ENCODE assay signal across 11 cellular contexts in the genomic region with DNA sequence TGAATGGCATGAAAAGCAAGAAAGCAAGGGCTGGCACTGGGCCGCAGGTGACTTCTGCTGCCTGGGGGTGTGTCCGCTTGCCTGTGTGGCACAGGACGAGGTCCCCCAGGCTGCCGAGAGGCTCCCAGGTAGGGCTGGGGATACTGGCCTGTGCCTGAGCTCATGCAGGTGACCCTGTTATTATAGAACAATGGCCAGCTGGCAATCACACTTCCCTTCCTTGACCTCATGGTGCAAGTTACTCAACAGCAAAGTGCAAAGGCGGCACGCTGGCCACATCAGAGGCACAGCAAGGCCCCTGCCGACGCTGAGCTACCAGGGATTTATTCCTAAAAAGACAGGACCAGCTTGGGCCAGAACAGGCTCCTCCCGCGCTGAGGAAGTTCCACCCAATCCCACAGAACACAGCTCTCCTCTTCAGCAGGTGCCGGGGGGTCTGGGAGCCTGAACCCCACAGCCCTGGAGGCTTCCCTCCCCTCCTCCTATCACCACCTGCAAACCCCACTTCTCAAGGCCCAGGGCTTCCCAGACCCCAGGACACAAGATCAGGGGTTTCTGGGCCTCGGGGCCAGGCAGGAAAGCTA. TPM values are rescaled to one million over a fixed set of nuclear protein-coding genes. Genes with fewer than 3 reads are reported as not detected.
A peak's percentile ranks its signal among the peaks of the same experiment; 100 is the strongest.
DNase-seq lines count a peak whose midpoint lies in the region; ATAC-seq, FAIRE-seq and TF ChIP-seq lines count a peak whose summit lies in the region.
"Had no signal": no experiment of that assay in that cellular context is flagged by ENCODE, and none has a peak within 500 bp of the region (broad histone marks: within the 10 kb centered on the region; RNA-seq: fewer than 3 reads in every experiment).

No MANE protein-coding gene starts in this region.

- H3K9ac ChIP-seq in K562 (ENCODE audit: insufficient read depth in 1 of 2, low read depth in 2 of 2, low read length in 2 of 2), result peak overlapping the region; percentile 61 to 77

- DNase-seq in GM12865 (ENCODE audit: low read depth), result no peak
- DNase-seq in OCI-LY7 (ENCODE audit: low spot score), result no peak
- DNase-seq in K562 (ENCODE audit: extremely low read depth in 1 of 4, low spot score in 3 of 4), result no peak
- no peak for DNase-seq in nephron progenitor cell
- DNase-seq in NCI-H2107 treated with DMSO at 0.1 percent for 48 hours (lab: John Stamatoyannopoulos, UW; ENCODE audit: unreplicated experiment), result no peak
- DNase-seq in mesenteric fat pad (ENCODE audit: low spot score), result no peak
- DNase-seq in GM10266 (ENCODE audit: extremely low spot score), result no peak
- DNase-seq: NCI-H1092 treated with DMSO at 0.1 percent for 48 hours, SHP77 had no signal

- peak overlapping the region; percentile 64 for H3K4me3 Mint-ChIP-seq in nephron progenitor cell

- no TSS peak for BruUV-seq in OCI-LY7 (replicated peaks; lab: Mats Ljungman, UMichigan)
- BruUV-seq in K562 (replicated peaks; lab: Mats Ljungman, UMichigan), result no TSS peak

- intact Hi-C loops in OCI-LY7 (cut with micrococcal nuclease; ENCODE audit: unreplicated experiment) (loop anchor here (5.0 kb wide), 1 partner anchor 136 kb away; no protein-coding TSS in a partner anchor), K562 (cut with micrococcal nuclease) (loop anchor here (2.0 kb wide), 1 partner anchor 27 kb away; no protein-coding TSS in a partner anchor)

- no peaks in the 10 kb centered on the region for H3K9me3 Mint-ChIP-seq in nephron progenitor cell

- H3K4me3 ChIP-seq in GM12865 (ENCODE audit: low read depth, low read length) (0 out of 2 replicates have a peak overlapping the region, but pooled peaks have one; percentile 5), OCI-LY7 (ENCODE audit: low read depth, low read length, poor library complexity, severe bottlenecking) (no peak overlapping the region), K562 (no peak overlapping the region)

- no peaks in the 10 kb centered on the region for H3K27me3 ChIP-seq in K562 (ENCODE audit: control insufficient read depth in 2 of 2, insufficient read depth in 2 of 2, low read length in 2 of 2)

- peaks cover 13% of the 10 kb centered on the region for H3K27me3 Mint-ChIP-seq in nephron progenitor cell (ENCODE audit: low read depth, poor library complexity)

- CTCF ChIA-PET in OCI-LY7 (lab: Charles Lee; ENCODE audit: unreplicated experiment), result no interaction called here
- CTCF ChIA-PET in K562 (lab: Yijun Ruan, JAX; ENCODE audit: low intra/inter-chr PET ratio), result no interaction called here

- WGBS in K562 (ENCODE audit: insufficient coverage, low coverage, missing lambda C conversion rate), result 48% methylated on average over 8 of the region's 12 CpGs

- no peak for TF ChIP-seq POLR2A in K562 (conservative IDR thresholded peaks at IDR 0.05)

- peaks cover 3% of the 10 kb centered on the region for H3K9me1 ChIP-seq in K562 (ENCODE audit: control insufficient read depth, insufficient read depth, low read length)

- H4K20me1 ChIP-seq in OCI-LY7 (ENCODE audit: insufficient read depth, low read length) (no peaks in the 10 kb centered on the region), K562 (replicated peaks; ENCODE audit: control insufficient read depth, insufficient read depth, low read length) (no peaks in the 10 kb centered on the region)

- peaks cover 35% of the 10 kb centered on the region for H3K4me1 Mint-ChIP-seq in nephron progenitor cell

- H3K9me3 ChIP-seq in OCI-LY7 (ENCODE audit: low read length) (no peaks in the 10 kb centered on the region), K562 (replicated peaks; ENCODE audit: control insufficient read depth, insufficient read depth, low read depth, low read length) (no peaks in the 10 kb centered on the region)

- in situ Hi-C loops in K562 (cut with MboI), result no loop called here

- TF ChIP-seq CTCF in GM12865 (IDR thresholded peaks at IDR 0.05; ENCODE audit: insufficient read depth, low read depth, low read length, missing control alignments) (no peak), OCI-LY7 (conservative IDR thresholded peaks at IDR 0.05; ENCODE audit: low read length) (no peak), K562 (IDR thresholded peaks at IDR 0.05 in 2 of 3, conservative IDR thresholded peaks at IDR 0.05 in 1 of 3; ENCODE audit: insufficient read depth in 2 of 3, low read depth in 1 of 3, low read length in 3 of 3) (no peak), nephron progenitor cell (IDR thresholded peaks at IDR 0.05) (no peak), GM10266 (IDR thresholded peaks at IDR 0.05; ENCODE audit: control insufficient read depth, insufficient read depth, low read depth, missing control alignments) (no peak)

- H3K36me3 ChIP-seq in OCI-LY7 (ENCODE audit: insufficient read depth, low read length) (peaks cover 6% of the 10 kb centered on the region; the same call in 1 of the 2 replicates), K562 (ENCODE audit: control insufficient read depth, insufficient read depth, low read length) (peaks cover 24% of the 10 kb centered on the region; the same call in 1 of the 3 replicates)

- peak overlapping the region; percentile 77 for H3K27ac Mint-ChIP-seq in nephron progenitor cell

- TF ChIP-seq RAD21 in K562 (CRISPR knock-in tag; conservative IDR thresholded peaks at IDR 0.05 in 1 of 2, IDR thresholded peaks at IDR 0.05 in 1 of 2), result no peak

- H3K36me3 Mint-ChIP-seq in nephron progenitor cell (ENCODE audit: low read depth), result peaks cover 11% of the 10 kb centered on the region

- H2AFZ ChIP-seq in OCI-LY7 (ENCODE audit: low read length) (no peak overlapping the region), K562 (ENCODE audit: low read depth, low read length) (0 out of 2 replicates have a peak overlapping the region, but pooled peaks have one; percentile 40)

- H3K27ac ChIP-seq in OCI-LY7 (ENCODE audit: low read depth, low read length, poor library complexity, severe bottlenecking) (peak overlapping the region; percentile 53), K562 (ENCODE audit: extremely low read depth, low read depth, low read length) (peak overlapping the region; percentile 92)

- peak; percentile 15 for ATAC-seq in K562
- no peak for ATAC-seq in HG02678 (IDR thresholded peaks at IDR 0.05; ENCODE audit: unreplicated experiment)

- no peak for FAIRE-seq in K562 (lab: Jason Lieb, UNC)

- TF ChIP-seq EP300 in K562 (IDR thresholded peaks at IDR 0.05; ENCODE audit: low read length), result no peak

- no peaks in the 10 kb centered on the region for H3K9me2 ChIP-seq in OCI-LY7 (ENCODE audit: insufficient read depth, low read length)

- no peaks in the 10 kb centered on the region for H3K79me2 ChIP-seq in OCI-LY7 (ENCODE audit: insufficient read depth, low read depth, low read length)
- H3K79me2 ChIP-seq in K562 (ENCODE audit: control insufficient read depth, insufficient read depth, low read length), result no peaks in the 10 kb centered on the region

- POLR2A ChIA-PET in OCI-LY7 (lab: Charles Lee), result no interaction called here
- POLR2A ChIA-PET in K562 (lab: Yijun Ruan, JAX), result interaction anchor here (0.6 to 1.4 kb wide), 8 partner anchors 16 to 61 kb away, joined by 3 to 4 read pairs (median 3); no protein-coding TSS in a partner anchor

- peak overlapping the region; percentile 33; the same call in 1 of the 2 replicates for H3K4me2 ChIP-seq in OCI-LY7 (ENCODE audit: low read length)
- peak overlapping the region; percentile 72 for H3K4me2 ChIP-seq in K562 (ENCODE audit: insufficient read depth, low read length)

- H3K4me1 ChIP-seq in OCI-LY7 (ENCODE audit: insufficient read depth, low read length, poor library complexity, severe bottlenecking) (peaks cover 47% of the 10 kb centered on the region), K562 (replicated peaks in 1 of 2; ENCODE audit: control insufficient read depth in 2 of 2, insufficient read depth in 2 of 2, low read length in 2 of 2) (peaks cover 40 to 77% of the 10 kb centered on the region in 2 experiments)

RNA-seq across cellular contexts. Expression of a gene that starts 1.4 kb away (rescaled TPM):
- 7.5 and 10.0 TPM in 2 replicates for total RNA-seq in OCI-LY7 (2014; rRNA removed; shearing (Covaris generic))
- 16.3 and 17.6 TPM in 2 replicates for total RNA-seq in OCI-LY7 (2022)
- total RNA-seq in K562 (2011; cell fraction: chromatin; rRNA removed; ENCODE audit: low replicate concordance), result 8.0 and 37.9 TPM in 2 replicates
- 34.7 and 35.9 TPM in 2 replicates for total RNA-seq in K562 (2011; cell fraction: nucleolus; rRNA removed)
- 11.8 and 15.8 TPM in 2 replicates for total RNA-seq in K562 (2011; cell fraction: nucleoplasm; rRNA removed)
- total RNA-seq in K562 (2014; rRNA removed), result 2.9 and 3.3 TPM in 2 replicates
- total RNA-seq in K562 (2014; rRNA removed; fragmentation: Illumina TruSeq; extraction: Trizol), result 0.19 and 0.25 TPM in 2 replicates
- 1.0 TPM in 2 replicates for total RNA-seq in K562 (2015; rRNA removed; fragmentation: Illumina TruSeq; extraction: Trizol)
- 6.1 and 7.0 TPM in 2 replicates for total RNA-seq in K562 (2021)
- 1.5 and 5.8 TPM in 2 replicates for polyA plus RNA-seq in K562 (2011; rRNA removed)
- 5.3 and 5.8 TPM in 2 replicates for polyA plus RNA-seq in K562 (2011; cell fraction: cytosol; rRNA removed)
- 42.9 and 49.0 TPM in 2 replicates for polyA plus RNA-seq in K562 (2011; cell fraction: nucleus; rRNA removed)
- 4.0 and 16.8 TPM in 2 replicates for polyA plus RNA-seq in K562 (2012)
- 1.1 and 3.4 TPM in 2 replicates for polyA plus RNA-seq in K562 (2014; fragmentation: Illumina TruSeq; extraction: Trizol)
- under 1 TPM; 0.07 to 0.14 TPM for polyA plus RNA-seq in K562 (2014; fragmentation: Nextera tagmentation; extraction: Ambion mirVana)
- polyA plus RNA-seq in K562 (2014; rRNA removed), result 5.0 and 7.2 TPM in 2 replicates
- polyA minus RNA-seq in K562 (2011; rRNA and poly(A)+ RNA removed), result 1.0 and 1.6 TPM in 2 replicates
- polyA minus RNA-seq in K562 (2011; cell fraction: cytosol; rRNA and poly(A)+ RNA removed), result 3.1 and 5.6 TPM in 2 replicates
- 14.7 and 18.5 TPM in 2 replicates for polyA minus RNA-seq in K562 (2011; cell fraction: nucleus; rRNA and poly(A)+ RNA removed)
- 12.0 TPM for total RNA-seq in mesenteric fat pad

RNA-seq across cellular contexts. Expression of a gene that starts 30.6 kb away (rescaled TPM):
- total RNA-seq in OCI-LY7 (2014; rRNA removed; shearing (Covaris generic)), result 37.8 and 40.5 TPM in 2 replicates
- 53.0 and 56.1 TPM in 2 replicates for total RNA-seq in OCI-LY7 (2022)
- 97.4 and 177 TPM in 2 replicates for total RNA-seq in K562 (2011; cell fraction: chromatin; rRNA removed; ENCODE audit: low replicate concordance)
- total RNA-seq in K562 (2011; cell fraction: nucleolus; rRNA removed), result 93.2 and 103 TPM in 2 replicates
- 81.1 and 81.7 TPM in 2 replicates for total RNA-seq in K562 (2011; cell fraction: nucleoplasm; rRNA removed)
- total RNA-seq in K562 (2014; rRNA removed), result 35.1 and 44.2 TPM in 2 replicates
- 21.0 and 22.1 TPM in 2 replicates for total RNA-seq in K562 (2014; rRNA removed; fragmentation: Illumina TruSeq; extraction: Trizol)
- 23.3 and 27.0 TPM in 2 replicates for total RNA-seq in K562 (2015; rRNA removed; fragmentation: Illumina TruSeq; extraction: Trizol)
- 56.6 and 56.7 TPM in 2 replicates for total RNA-seq in K562 (2021)
- polyA plus RNA-seq in K562 (2011; rRNA removed), result 39.3 and 45.1 TPM in 2 replicates
- polyA plus RNA-seq in K562 (2011; cell fraction: cytosol; rRNA removed), result 33.2 and 44.0 TPM in 2 replicates
- 79.4 and 99.6 TPM in 2 replicates for polyA plus RNA-seq in K562 (2011; cell fraction: nucleus; rRNA removed)
- 29.8 and 48.0 TPM in 2 replicates for polyA plus RNA-seq in K562 (2012)
- 28.4 and 35.5 TPM in 2 replicates for polyA plus RNA-seq in K562 (2014; fragmentation: Illumina TruSeq; extraction: Trizol)
- 1 to 10 TPM; 4.3 to 4.4 TPM for polyA plus RNA-seq in K562 (2014; fragmentation: Nextera tagmentation; extraction: Ambion mirVana)
- polyA plus RNA-seq in K562 (2014; rRNA removed), result 32.0 and 33.0 TPM in 2 replicates
- 36.7 and 39.5 TPM in 2 replicates for polyA minus RNA-seq in K562 (2011; rRNA and poly(A)+ RNA removed)
- 29.7 and 33.5 TPM in 2 replicates for polyA minus RNA-seq in K562 (2011; cell fraction: cytosol; rRNA and poly(A)+ RNA removed)
- polyA minus RNA-seq in K562 (2011; cell fraction: nucleus; rRNA and poly(A)+ RNA removed), result 35.9 and 60.8 TPM in 2 replicates
- total RNA-seq in mesenteric fat pad, result 46.3 TPM

RNA-seq across cellular contexts. Expression of a gene that starts 30.6 kb away (rescaled TPM):
- 64.7 and 95.0 TPM in 2 replicates for total RNA-seq in OCI-LY7 (2014; rRNA removed; shearing (Covaris generic))
- total RNA-seq in OCI-LY7 (2022) (60.6 and 68.8 TPM in 2 replicates), K562 (2014; rRNA removed) (36.3 and 44.4 TPM in 2 replicates), K562 (2014; rRNA removed; fragmentation: Illumina TruSeq; extraction: Trizol) (19.2 and 24.5 TPM in 2 replicates), K562 (2015; rRNA removed; fragmentation: Illumina TruSeq; extraction: Trizol) (46.6 and 48.8 TPM in 2 replicates), K562 (2021) (69.3 and 72.9 TPM in 2 replicates), mesenteric fat pad (32.9 TPM)
- total RNA-seq in K562 (2011; cell fraction: chromatin; rRNA removed; ENCODE audit: low replicate concordance), result 15.4 and 25.5 TPM in 2 replicates
- total RNA-seq in K562 (2011; cell fraction: nucleolus; rRNA removed), result 20.5 and 22.4 TPM in 2 replicates
- 21.4 and 24.6 TPM in 2 replicates for total RNA-seq in K562 (2011; cell fraction: nucleoplasm; rRNA removed)
- polyA plus RNA-seq in K562 (2011; rRNA removed) (37.3 and 40.1 TPM in 2 replicates), K562 (2014; fragmentation: Illumina TruSeq; extraction: Trizol) (47.2 and 51.8 TPM in 2 replicates), K562 (2014; fragmentation: Nextera tagmentation; extraction: Ambion mirVana) (1 to 10 TPM in 1 of 2 experiments, under 1 TPM in 1; 0.61 to 3.7 TPM), K562 (2014; rRNA removed) (57.4 TPM in 2 replicates)
- polyA plus RNA-seq in K562 (2011; cell fraction: cytosol; rRNA removed), result 31.7 and 75.7 TPM in 2 replicates
- 45.8 and 50.3 TPM in 2 replicates for polyA plus RNA-seq in K562 (2011; cell fraction: nucleus; rRNA removed)
- polyA plus RNA-seq in K562 (2012), result 43.5 and 47.7 TPM in 2 replicates
- 11.4 and 19.7 TPM in 2 replicates for polyA minus RNA-seq in K562 (2011; rRNA and poly(A)+ RNA removed)
- polyA minus RNA-seq in K562 (2011; cell fraction: cytosol; rRNA and poly(A)+ RNA removed), result 18.1 and 20.8 TPM in 2 replicates
- polyA minus RNA-seq in K562 (2011; cell fraction: nucleus; rRNA and poly(A)+ RNA removed), result 10.2 and 13.4 TPM in 2 replicates

RNA-seq across cellular contexts. Expression of a gene that starts 40.4 kb away (rescaled TPM):
- total RNA-seq in OCI-LY7 (2014; rRNA removed; shearing (Covaris generic)), result not detected in 2 replicates
- total RNA-seq in OCI-LY7 (2022) (not detected in 2 replicates), K562 (2014; rRNA removed) (0.45 and 0.49 TPM in 2 replicates), K562 (2014; rRNA removed; fragmentation: Illumina TruSeq; extraction: Trizol) (0.16 and 0.18 TPM in 2 replicates), K562 (2015; rRNA removed; fragmentation: Illumina TruSeq; extraction: Trizol) (0.07 and 0.23 TPM in 2 replicates), K562 (2021) (0.55 and 0.69 TPM in 2 replicates), mesenteric fat pad (4.0 TPM)
- total RNA-seq in K562 (2011; cell fraction: chromatin; rRNA removed; ENCODE audit: low replicate concordance), result 1.8 and 3.5 TPM in 2 replicates
- total RNA-seq in K562 (2011; cell fraction: nucleolus; rRNA removed), result 2.1 and 2.7 TPM in 2 replicates
- total RNA-seq in K562 (2011; cell fraction: nucleoplasm; rRNA removed), result 1.6 and 1.7 TPM in 2 replicates
- polyA plus RNA-seq in K562 (2011; rRNA removed) (0.03 and 0.21 TPM in 2 replicates), K562 (2014; fragmentation: Illumina TruSeq; extraction: Trizol) (0.19 and 0.29 TPM in 2 replicates), K562 (2014; fragmentation: Nextera tagmentation; extraction: Ambion mirVana) (under 1 TPM in 1 of 2 experiments, not detected in 1; 0.07 TPM), K562 (2014; rRNA removed) (0.36 and 0.70 TPM in 2 replicates)
- 0.07 and 0.60 TPM in 2 replicates for polyA plus RNA-seq in K562 (2011; cell fraction: cytosol; rRNA removed)
- polyA plus RNA-seq in K562 (2011; cell fraction: nucleus; rRNA removed), result 0.17 and 2.0 TPM in 2 replicates
- polyA plus RNA-seq in K562 (2012), result 0.48 and 1.4 TPM in 2 replicates
- not detected in 2 replicates for polyA minus RNA-seq in K562 (2011; rRNA and poly(A)+ RNA removed)
- not detected in 2 replicates for polyA minus RNA-seq in K562 (2011; cell fraction: cytosol; rRNA and poly(A)+ RNA removed)
- polyA minus RNA-seq in K562 (2011; cell fraction: nucleus; rRNA and poly(A)+ RNA removed), result 0.11 and 0.27 TPM in 2 replicates
- total RNA-seq: kidney epithelial cell had no signal

RNA-seq across cellular contexts. Expression of a gene that starts 48.1 kb away (rescaled TPM):
- total RNA-seq in OCI-LY7 (2014; rRNA removed; shearing (Covaris generic)), result not detected in 2 replicates
- total RNA-seq in OCI-LY7 (2022) (not detected in 2 replicates), K562 (2014; rRNA removed) (not detected in 2 replicates), K562 (2014; rRNA removed; fragmentation: Illumina TruSeq; extraction: Trizol) (not detected in 2 replicates), K562 (2015; rRNA removed; fragmentation: Illumina TruSeq; extraction: Trizol) (not detected in 2 replicates), K562 (2021) (0.16 and 0.35 TPM in 2 replicates), mesenteric fat pad (not detected)
- not detected in 2 replicates for total RNA-seq in K562 (2011; cell fraction: chromatin; rRNA removed; ENCODE audit: low replicate concordance)
- not detected in 2 replicates for total RNA-seq in K562 (2011; cell fraction: nucleolus; rRNA removed)
- total RNA-seq in K562 (2011; cell fraction: nucleoplasm; rRNA removed), result not detected in 2 replicates
- polyA plus RNA-seq in K562 (2011; rRNA removed) (not detected in 2 replicates), K562 (2014; fragmentation: Illumina TruSeq; extraction: Trizol) (not detected in 2 replicates), K562 (2014; fragmentation: Nextera tagmentation; extraction: Ambion mirVana) (not detected), K562 (2014; rRNA removed) (0.46 TPM in 1 of 2 replicates, not detected in the other)
- 0.12 TPM in 1 of 2 replicates, not detected in the other for polyA plus RNA-seq in K562 (2011; cell fraction: cytosol; rRNA removed)
- 0.14 TPM in 1 of 2 replicates, not detected in the other for polyA plus RNA-seq in K562 (2011; cell fraction: nucleus; rRNA removed)
- 0.09 and 0.28 TPM in 2 replicates for polyA plus RNA-seq in K562 (2012)
- polyA minus RNA-seq in K562 (2011; rRNA and poly(A)+ RNA removed), result not detected in 2 replicates
- polyA minus RNA-seq in K562 (2011; cell fraction: cytosol; rRNA and poly(A)+ RNA removed), result not detected in 2 replicates
- not detected in 2 replicates for polyA minus RNA-seq in K562 (2011; cell fraction: nucleus; rRNA and poly(A)+ RNA removed)
- total RNA-seq: kidney epithelial cell had no signal
